Comparison of ENCODE assay signal across 13 cellular contexts in genomic region chr7:30206466-30206865, GRCh38.
DNase-seq lines count a peak whose midpoint lies in the region; ATAC-seq and TF ChIP-seq lines count a peak whose summit lies in the region.
"Had no signal": no experiment of that assay in that cellular context is flagged by ENCODE, and none has a peak within 500 bp of the region (broad histone marks: within the 10 kb centered on the region; RNA-seq: fewer than 3 reads in every experiment).

No MANE protein-coding gene starts in this region.

- no peaks in the 10 kb centered on the region for H3K79me2 ChIP-seq in mammary epithelial cell (ENCODE audit: insufficient read depth, low read length)

- DNase-seq in DMS 273 (lab: John Stamatoyannopoulos, UW; ENCODE audit: unreplicated experiment) (peak; percentile 75), NCI-H2227 treated with DMSO at 0.1 percent for 48 hours (lab: John Stamatoyannopoulos, UW) (peak; percentile 32), mammary epithelial cell (peak; percentile 87), myocyte (ENCODE audit: low read depth) (peak; percentile 90), NCI-H146 (lab: John Stamatoyannopoulos, UW) (no peak)
- DNase-seq in activated CD8-positive, alpha-beta memory T cell treated with anti-CD3 and anti-CD28 coated beads, Interleukin-2, amount 50 U/mL, for 48 hours, result no peak
- DNase-seq: activated gamma-delta T cell treated with Interleukin-2 at 50 U/mL for 16 hours; CD4-positive, alpha-beta T cell; esophagus squamous epithelium; NCI-H774; stimulated activated naive CD8-positive, alpha-beta T cell treated with anti-CD3 and anti-CD28 coated beads, Interleukin-15, amount 100 ng/mL, for 72 hours had no signal

- peak overlapping the region; percentile 85 for H3K27ac ChIP-seq in mammary epithelial cell (ENCODE audit: insufficient read depth, low read depth, low read length)
- H3K27ac ChIP-seq: esophagus squamous epithelium had no signal

- H4K20me1 ChIP-seq in mammary epithelial cell (ENCODE audit: insufficient read depth, low read length), result no peaks in the 10 kb centered on the region

- H3K9ac ChIP-seq in mammary epithelial cell (ENCODE audit: insufficient read depth, low read length), result peak overlapping the region; percentile 35

- intact Hi-C loops in mammary epithelial cell (cut with micrococcal nuclease), result loop anchor here (1.0 kb wide), 1 partner anchor 18 kb away; no protein-coding TSS in a partner anchor

- CTCF ChIA-PET in mammary epithelial cell (lab: Charles Lee; ENCODE audit: low non-redundant PET), result no interaction called here

- H3K4me3 ChIP-seq in mammary epithelial cell (replicated peaks in 1 of 3; ENCODE audit: insufficient read depth in 1 of 3, low read depth in 2 of 3, low read length in 3 of 3), result peak overlapping the region in 1 of 3 experiments; percentile 18
- H3K4me3 ChIP-seq: esophagus squamous epithelium had no signal

- no peak for TF ChIP-seq CTCF in mammary epithelial cell (conservative IDR thresholded peaks at IDR 0.05 in 1 of 2, IDR thresholded peaks at IDR 0.05 in 1 of 2; ENCODE audit: extremely low read depth in 1 of 2, insufficient read depth in 1 of 2, low read depth in 1 of 2, low read length in 2 of 2)

- H3K4me2 ChIP-seq in mammary epithelial cell (ENCODE audit: insufficient read depth, low read depth, low read length), result peak overlapping the region; percentile 79

- no peaks in the 10 kb centered on the region for H3K36me3 ChIP-seq in mammary epithelial cell (ENCODE audit: insufficient read depth, low read length)
- H3K36me3 ChIP-seq: esophagus squamous epithelium had no signal

- 20% methylated on average over 5 of the region's 6 CpGs for WGBS in mammary epithelial cell (ENCODE audit: low coverage, missing lambda C conversion rate)

- in situ Hi-C loops in mammary epithelial cell (cut with MboI; ENCODE audit: low sequenced_read_pairs in 2 of 2), result no loop called here

- ATAC-seq in GM18517 (IDR thresholded peaks at IDR 0.05; ENCODE audit: unreplicated experiment) (no peak), GM21723 (IDR thresholded peaks at IDR 0.05; ENCODE audit: unreplicated experiment) (no peak)
- ATAC-seq: stimulated activated naive CD8-positive, alpha-beta T cell treated with anti-CD3 and anti-CD28 coated beads, Interleukin-15, amount 100 ng/mL, for 72 hours had no signal

- peak overlapping the region; percentile 15 for H2AFZ ChIP-seq in mammary epithelial cell (ENCODE audit: low read depth, low read length)

- H3K9me3 ChIP-seq in mammary epithelial cell (replicated peaks; ENCODE audit: insufficient read depth, low read length), result no peaks in the 10 kb centered on the region
- H3K9me3 ChIP-seq: esophagus squamous epithelium had no signal

- peaks cover 14% of the 10 kb centered on the region for H3K4me1 ChIP-seq in mammary epithelial cell (ENCODE audit: insufficient read depth, low read length)

- no TSS peak for BruUV-seq in mammary epithelial cell (replicated peaks; lab: Mats Ljungman, UMichigan)

- no peaks in the 10 kb centered on the region for H3K27me3 ChIP-seq in mammary epithelial cell (ENCODE audit: insufficient read depth, low read length)
- H3K27me3 ChIP-seq: esophagus squamous epithelium had no signal

- dilution Hi-C loops in mammary epithelial cell (cut with HindIII; ENCODE audit: low sequenced_read_pairs), result no loop called here

Comparison
In these comparisons a context has a peak if more than half of its experiments do, and no peak if none do; other contexts are left out.
1. DNase-seq: peak in DMS 273 (single experiment), NCI-H2227 treated with DMSO at 0.1 percent for 48 hours (single experiment), mammary epithelial cell (single experiment) and myocyte (single experiment); none in NCI-H146 (single experiment) and activated CD8-positive, alpha-beta memory T cell treated with anti-CD3 and anti-CD28 coated beads, Interleukin-2, amount 50 U/mL, for 48 hours (single experiment).